In the genomic region with DNA sequence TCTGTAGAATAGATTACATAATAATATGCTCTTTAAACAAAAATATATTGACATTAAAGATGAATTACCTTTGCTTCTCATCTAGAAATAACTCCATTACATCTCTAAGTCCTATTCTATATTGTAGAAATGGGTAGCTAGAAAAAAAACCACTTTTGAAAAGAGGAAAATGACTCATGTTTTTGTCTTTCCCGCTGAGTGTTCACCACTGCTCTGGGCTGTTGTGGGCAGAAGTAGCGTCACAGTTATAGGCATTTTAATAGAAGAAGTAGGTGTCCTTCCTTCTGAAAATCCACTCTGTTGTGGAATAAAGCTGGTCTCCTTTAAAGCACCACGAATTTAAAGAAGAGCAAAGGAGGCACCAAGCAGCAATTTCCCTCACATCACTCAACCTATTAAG, we compare ENCODE assay signal across 16 cellular contexts.
A peak's percentile ranks its signal among the peaks of the same experiment; 100 is the strongest.
DNase-seq lines count a peak whose midpoint lies in the region; ATAC-seq lines count a peak whose summit lies in the region.
"Had no signal": no experiment of that assay in that cellular context is flagged by ENCODE, and none has a peak within 500 bp of the region (broad histone marks: within the 10 kb centered on the region; RNA-seq: fewer than 3 reads in every experiment).

No MANE protein-coding gene starts in this region.

- no peaks in the 10 kb centered on the region for H3K4me1 Mint-ChIP-seq in activated T-helper 17 cell treated with anti-CD3 and anti-CD28 coated beads, Interleukin-2, amount 50 U/mL, for 72 hours
- H3K4me1 Mint-ChIP-seq: H9 had no signal

- H3K27ac Mint-ChIP-seq in activated T-helper 17 cell treated with anti-CD3 and anti-CD28 coated beads, Interleukin-2, amount 50 U/mL, for 72 hours: no peak overlapping the region
- H3K27ac Mint-ChIP-seq: CD8-positive, alpha-beta memory T cell; H9 had no signal

- no peak overlapping the region for H3K4me3 Mint-ChIP-seq in activated T-helper 17 cell treated with anti-CD3 and anti-CD28 coated beads, Interleukin-2, amount 50 U/mL, for 72 hours
- H3K4me3 Mint-ChIP-seq: CD8-positive, alpha-beta memory T cell; H9 had no signal

- H3K9me3 Mint-ChIP-seq in activated T-helper 17 cell treated with anti-CD3 and anti-CD28 coated beads, Interleukin-2, amount 50 U/mL, for 72 hours: no peaks in the 10 kb centered on the region
- H3K9me3 Mint-ChIP-seq: CD8-positive, alpha-beta memory T cell had no signal

- peak; percentile 37 for DNase-seq in CD1c-positive myeloid dendritic cell (ENCODE audit: extremely low spot score)
- peak; percentile 21 for DNase-seq in ELR (ENCODE audit: low read depth)
- DNase-seq in MV-4-11 (lab: John Stamatoyannopoulos, UW): peak; percentile 68
- no peak for DNase-seq in Right ventricle myocardium inferior (ENCODE audit: missing footprints)
- DNase-seq: CD8-positive, alpha-beta memory T cell; H9; NCI-H1048; NCI-H146; NCI-H2227 treated with DMSO at 0.1 percent for 48 hours; NCI-H526; NK-92 treated with Interleukin-12 subunit alpha and Interleukin-12 subunit beta, amount 100 ng/mL, for 24 hours; SHP77 had no signal

- peak; percentile 78 for ATAC-seq in activated T-helper 17 cell treated with anti-CD3 and anti-CD28 coated beads, Interleukin-2, amount 50 U/mL, for 72 hours (replicated peaks)
- ATAC-seq in GM19395 (IDR thresholded peaks at IDR 0.05; ENCODE audit: unreplicated experiment): no peak
- ATAC-seq in GM19397 (IDR thresholded peaks at IDR 0.05; ENCODE audit: unreplicated experiment): no peak
- no peak for ATAC-seq in Right ventricle myocardium inferior
- ATAC-seq: HepG2 had no signal

- intact Hi-C loops in Right ventricle myocardium inferior (cut with DNase I): no loop called here

- no peaks in the 10 kb centered on the region for H3K36me3 Mint-ChIP-seq in activated T-helper 17 cell treated with anti-CD3 and anti-CD28 coated beads, Interleukin-2, amount 50 U/mL, for 72 hours (ENCODE audit: low read depth)

- peaks cover 37% of the 10 kb centered on the region for H3K27me3 Mint-ChIP-seq in activated T-helper 17 cell treated with anti-CD3 and anti-CD28 coated beads, Interleukin-2, amount 50 U/mL, for 72 hours
